In genomic region chr13:53691417-53691816, GRCh38 we compare ENCODE assay signal across 27 cellular contexts.
DNase-seq lines count a peak whose midpoint lies in the region; ATAC-seq, FAIRE-seq and TF ChIP-seq lines count a peak whose summit lies in the region.
"Had no signal": no experiment of that assay in that cellular context is flagged by ENCODE, and none has a peak within 500 bp of the region (broad histone marks: within the 10 kb centered on the region; RNA-seq: fewer than 3 reads in every experiment).

No MANE protein-coding gene starts in this region.

- no peak overlapping the region for H2BK120ac ChIP-seq in mesendoderm (ENCODE audit: low read depth, low read length)

- FAIRE-seq in HepG2 (lab: Jason Lieb, UNC): no peak
- FAIRE-seq: A204.1, D721Med, GM12878, GM19239, H54 had no signal

- TF ChIP-seq CTCF in HepG2 (CRISPR knock-in tag; IDR thresholded peaks at IDR 0.05) (no peak), right lobe of liver (IDR thresholded peaks at IDR 0.05) (no peak), WTC11 (IDR thresholded peaks at IDR 0.05) (no peak), psoas muscle (IDR thresholded peaks at IDR 0.05) (no peak)

- no peak overlapping the region for H3K56ac ChIP-seq in mesendoderm (ENCODE audit: low read length)

- H4K8ac ChIP-seq in mesendoderm (ENCODE audit: low read depth, low read length): no peak overlapping the region

- CTCF ChIA-PET in HepG2 (lab: Yijun Ruan, JAX; ENCODE audit: low intra/inter-chr PET ratio, low total read pairs): no interaction called here
- CTCF ChIA-PET in WTC11 (lab: Charles Lee): no interaction called here

- H3K4me1 ChIP-seq in HepG2 (ENCODE audit: insufficient read depth, low read length): no peaks in the 10 kb centered on the region
- H3K4me1 ChIP-seq in right lobe of liver: no peaks in the 10 kb centered on the region
- no peaks in the 10 kb centered on the region for H3K4me1 ChIP-seq in mesendoderm (ENCODE audit: control insufficient read depth, low read depth, low read length)
- H3K4me1 ChIP-seq in psoas muscle: no peaks in the 10 kb centered on the region
- H3K4me1 ChIP-seq: BE2C; BLaER1 treated with 17β-estradiol and CSF1 and Interleukin-3, amounts not matched to agents 10 nM and 100 nM had no signal

- no peak overlapping the region for H3K27ac Mint-ChIP-seq in WTC11
- H3K27ac Mint-ChIP-seq: CD14-positive monocyte; CD4-positive, alpha-beta T cell; CD8-positive, alpha-beta memory T cell; HFFc6 had no signal

- H3K4me2 ChIP-seq in HepG2 (ENCODE audit: low read depth, low read length) (no peak overlapping the region), mesendoderm (ENCODE audit: low read length) (no peak overlapping the region)
- H3K4me2 ChIP-seq: BLaER1 treated with 17β-estradiol and CSF1 and Interleukin-3, amounts not matched to agents 10 nM and 100 nM had no signal

- no peak for DNase-seq in HepG2 (ENCODE audit: low spot score)
- no peak for DNase-seq in right lobe of liver
- no peak for DNase-seq in WTC11 (ENCODE audit: low spot score)
- peak; percentile 1 for DNase-seq in mesendoderm
- no peak for DNase-seq in NCI-H2196 treated with DMSO at 0.1 percent for 48 hours (lab: John Stamatoyannopoulos, UW; ENCODE audit: unreplicated experiment)
- no peak for DNase-seq in psoas muscle
- no peak for DNase-seq in cardiac septum (ENCODE audit: low spot score)
- DNase-seq: ACHN; AML-193; BE2C; CD4-positive, alpha-beta T cell; CD8-positive, alpha-beta memory T cell; DMS 273 treated with DMSO at 0.1 percent for 48 hours; DMS79; EL; GDM1; GM23248; HFFc6 had no signal

- intact Hi-C loops in HepG2 (cut with micrococcal nuclease; ENCODE audit: unreplicated experiment): no loop called here
- intact Hi-C loops in right lobe of liver (cut with DNase I): no loop called here
- intact Hi-C loops in psoas muscle (cut with DNase I): no loop called here
- intact Hi-C loops in cardiac septum (cut with DNase I): no loop called here

- no TSS peak for BruUV-seq in HepG2 (replicated peaks; lab: Mats Ljungman, UMichigan)

- TF ChIP-seq EP300 in HepG2 (IDR thresholded peaks at IDR 0.05; ENCODE audit: low read depth in 2 of 2, low read length in 2 of 2) (no peak), HepG2 (CRISPR knock-in tag; IDR thresholded peaks at IDR 0.05; ENCODE audit: borderline replicate concordance) (no peak)

- POLR2A ChIA-PET in HepG2 (lab: Yijun Ruan, JAX) (no interaction called here), WTC11 (lab: Charles Lee) (no interaction called here)

- TF ChIP-seq RAD21 in HepG2 (CRISPR knock-in tag; IDR thresholded peaks at IDR 0.05): no peak

- 6% methylated on average over 2 of the region's 2 CpGs for WGBS in HepG2 (ENCODE audit: low lambda C conversion rate)
- 50% methylated on average over 2 of the region's 2 CpGs for whole genome bisulfite sequencing in right lobe of liver (ENCODE audit: insufficient coverage, low coverage, low lambda C conversion rate, missing lambda C conversion rate)
- no CpG with 5 or more reads among the region's 2 CpGs for WGBS in mesendoderm (ENCODE audit: extremely low coverage, insufficient coverage, low lambda C conversion rate)
- 84 to 92% (median 84%) methylated on average over 2 of the region's 2 CpGs for WGBS in psoas muscle, 3 donors

- no peak overlapping the region for H2AK5ac ChIP-seq in mesendoderm (ENCODE audit: low read length)

- H3K4me3 ChIP-seq in HepG2 (replicated peaks in 1 of 3; ENCODE audit: insufficient read depth in 1 of 3, low read depth in 2 of 3, low read length in 3 of 3) (no peak overlapping the region), right lobe of liver (no peak overlapping the region), mesendoderm (ENCODE audit: low read length) (no peak overlapping the region), psoas muscle (no peak overlapping the region)
- H3K4me3 ChIP-seq: BLaER1 treated with 17β-estradiol and CSF1 and Interleukin-3, amounts not matched to agents 10 nM and 100 nM; GM12878; GM23248; HAP-1 had no signal

- no peaks in the 10 kb centered on the region for H3K79me1 ChIP-seq in mesendoderm (ENCODE audit: low read length)

- in situ Hi-C loops in HepG2 (cut with HindIII; ENCODE audit: extremely low pct_ligation_motif_present, low pct_unique_long_range_greater_than_20kb): no loop called here

- H3K36me3 Mint-ChIP-seq in WTC11: no peaks in the 10 kb centered on the region
- H3K36me3 Mint-ChIP-seq: CD14-positive monocyte; CD8-positive, alpha-beta memory T cell had no signal

- no peaks in the 10 kb centered on the region for H3K36me3 ChIP-seq in HepG2 (replicated peaks in 1 of 2; ENCODE audit: control insufficient read depth in 1 of 2, insufficient read depth in 2 of 2, low read length in 2 of 2)
- no peaks in the 10 kb centered on the region for H3K36me3 ChIP-seq in right lobe of liver
- no peaks in the 10 kb centered on the region for H3K36me3 ChIP-seq in mesendoderm (ENCODE audit: control insufficient read depth, insufficient read depth, low read length)
- H3K36me3 ChIP-seq in psoas muscle (ENCODE audit: insufficient read depth in 1 of 2, low read depth in 1 of 2): no peaks in the 10 kb centered on the region
- H3K36me3 ChIP-seq: BE2C; BLaER1 treated with 17β-estradiol and CSF1 and Interleukin-3, amounts not matched to agents 10 nM and 100 nM had no signal

- peak overlapping the region; percentile 28 for H3K18ac ChIP-seq in mesendoderm (ENCODE audit: low read length)

- H3K9me3 ChIP-seq in HepG2 (ENCODE audit: low read length) (peaks cover 92% of the 10 kb centered on the region), right lobe of liver (no peaks in the 10 kb centered on the region), psoas muscle (no peaks in the 10 kb centered on the region)
- H3K9me3 ChIP-seq: BE2C, HAP-1 had no signal

- H3K4ac ChIP-seq in mesendoderm (ENCODE audit: low read depth, low read length): no peak overlapping the region

- peaks cover 27% of the 10 kb centered on the region for H3K4me1 Mint-ChIP-seq in WTC11
- H3K4me1 Mint-ChIP-seq: CD14-positive monocyte; CD8-positive, alpha-beta memory T cell had no signal

- H3K23ac ChIP-seq in mesendoderm (ENCODE audit: low read length): no peak overlapping the region

- H3K4me3 Mint-ChIP-seq in WTC11: no peak overlapping the region
- H3K4me3 Mint-ChIP-seq: CD14-positive monocyte; CD4-positive, alpha-beta T cell; CD8-positive, alpha-beta memory T cell; HFFc6 had no signal

- ATAC-seq in HepG2: no peak
- ATAC-seq in right lobe of liver: no peak
- peak; percentile 63 for ATAC-seq in WTC11
- ATAC-seq in psoas muscle: no peak
- ATAC-seq: GM12878 had no signal

- H2BK15ac ChIP-seq in mesendoderm (replicated peaks; ENCODE audit: low read depth): no peak overlapping the region

- no peak overlapping the region for H2BK5ac ChIP-seq in mesendoderm (ENCODE audit: low read length)

- TF ChIP-seq POLR2A in HepG2 (IDR thresholded peaks at IDR 0.05; ENCODE audit: insufficient read depth in 1 of 2, low read depth in 2 of 2, low read length in 2 of 2) (no peak), right lobe of liver (IDR thresholded peaks at IDR 0.05) (no peak)

- no peak overlapping the region for H4K5ac ChIP-seq in mesendoderm (ENCODE audit: low read length)

- peaks cover under 1% of the 10 kb centered on the region; the same call in 1 of the 2 replicates for H3K9me3 Mint-ChIP-seq in WTC11

- no peak overlapping the region for H2AFZ ChIP-seq in HepG2 (ENCODE audit: low read length)
- H2AFZ ChIP-seq: GM23248 had no signal

- H3K27me3 Mint-ChIP-seq in WTC11 (ENCODE audit: low read depth): no peaks in the 10 kb centered on the region
- H3K27me3 Mint-ChIP-seq: CD4-positive, alpha-beta T cell; CD8-positive, alpha-beta memory T cell had no signal

- H3K79me2 ChIP-seq in HepG2 (ENCODE audit: insufficient read depth, low read length) (no peaks in the 10 kb centered on the region), mesendoderm (ENCODE audit: control insufficient read depth, insufficient read depth, low read length) (no peaks in the 10 kb centered on the region)

- no peaks in the 10 kb centered on the region for H4K20me1 ChIP-seq in HepG2 (ENCODE audit: insufficient read depth, low read length)
- H4K20me1 ChIP-seq: BLaER1 treated with 17β-estradiol and CSF1 and Interleukin-3, amounts not matched to agents 10 nM and 100 nM had no signal

- no peak overlapping the region for H3K9ac ChIP-seq in HepG2 (ENCODE audit: insufficient read depth, low read depth, low read length)
- H3K9ac ChIP-seq in mesendoderm (ENCODE audit: low read length): no peak overlapping the region
- H3K9ac ChIP-seq: BLaER1 treated with 17β-estradiol and CSF1 and Interleukin-3, amounts not matched to agents 10 nM and 100 nM; GM23248 had no signal

- H3K27ac ChIP-seq in HepG2 (ENCODE audit: extremely low read length, insufficient read depth, low read length): no peak overlapping the region
- no peak overlapping the region for H3K27ac ChIP-seq in right lobe of liver
- H3K27ac ChIP-seq in mesendoderm (ENCODE audit: low read depth, low read length): no peak overlapping the region
- H3K27ac ChIP-seq in psoas muscle: no peak overlapping the region
- H3K27ac ChIP-seq: 22Rv1; BLaER1 treated with 17β-estradiol and CSF1 and Interleukin-3, amounts not matched to agents 10 nM and 100 nM; GM23248 had no signal

- H3K27me3 ChIP-seq in HepG2 (ENCODE audit: control insufficient read depth in 1 of 2, insufficient read depth in 2 of 2, low read length in 2 of 2) (no peaks in the 10 kb centered on the region), right lobe of liver (no peaks in the 10 kb centered on the region), mesendoderm (ENCODE audit: insufficient read depth, low read length, poor library complexity) (no peaks in the 10 kb centered on the region), psoas muscle (ENCODE audit: insufficient read depth in 3 of 3, low read length in 2 of 3) (no peaks in the 10 kb centered on the region)
- H3K27me3 ChIP-seq: BE2C; BLaER1 treated with 17β-estradiol and CSF1 and Interleukin-3, amounts not matched to agents 10 nM and 100 nM had no signal

TF ChIP-seq in HepG2, 621 proteins besides CTCF, POLR2A, EP300 and RAD21 (continues in another document):
- TF ChIP-seq SOX5 (CRISPR knock-in tag; IDR thresholded peaks at IDR 0.05; ENCODE audit: borderline replicate concordance) (no peak), ZNF367 (CRISPR knock-in tag; IDR thresholded peaks at IDR 0.05; ENCODE audit: borderline replicate concordance) (no peak), ZNF101 (CRISPR knock-in tag; IDR thresholded peaks at IDR 0.05; ENCODE audit: borderline replicate concordance, low read depth) (no peak)

TF ChIP-seq in WTC11, 78 proteins besides CTCF, POLR2A, EP300 and RAD21 (continues in another document):
- TF ChIP-seq GABPB1 (CRISPR knock-in tag; IDR thresholded peaks at IDR 0.05) (no peak), FOXJ3 (CRISPR knock-in tag; IDR thresholded peaks at IDR 0.05; ENCODE audit: borderline replicate concordance) (no peak), ZBTB43 (CRISPR knock-in tag; IDR thresholded peaks at IDR 0.05) (no peak)
